Comparison of ENCODE assay signal across 23 cellular contexts in the genomic region with DNA sequence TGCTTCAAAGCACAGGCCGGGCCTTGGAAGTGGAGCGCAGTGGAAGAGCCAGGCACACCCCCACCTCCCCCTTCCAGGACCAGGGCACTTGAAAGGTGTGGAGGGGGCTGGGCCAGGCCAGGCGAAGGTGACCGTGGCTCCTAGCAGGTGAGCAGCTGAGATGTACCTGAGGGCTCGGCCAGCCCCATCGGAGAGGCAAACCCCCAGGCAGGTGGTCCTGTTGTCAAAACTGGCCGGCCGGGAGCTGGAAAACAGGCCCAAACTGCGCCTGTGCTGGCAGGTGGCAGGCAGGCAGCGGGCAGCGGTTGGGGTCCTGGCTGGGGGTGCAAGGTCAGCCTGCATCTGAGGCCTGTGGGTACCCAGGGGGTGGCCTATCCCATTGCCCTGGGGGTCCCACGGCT.
"Had no signal": no experiment of that assay in that cellular context is flagged by ENCODE, and none has a peak within 500 bp of the region (broad histone marks: within the 10 kb centered on the region; RNA-seq: fewer than 3 reads in every experiment).

No MANE protein-coding gene starts in this region.

- DNase-seq: dermis blood vessel endothelial cell; effector memory CD4-positive, alpha-beta T cell; foreskin keratinocyte; kidney glomerular epithelial cell; left colon; left ventricle myocardium inferior; lower lobe of right lung; natural killer cell; sigmoid colon; stimulated activated CD4-positive, alpha-beta T cell treated with anti-CD3 and anti-CD28 coated beads, Interleukin-2, amount 100 ng/mL, for 48 hours; stimulated activated naive B cell treated with anti-CD40 and anti-IgM and Interleukin-4, amounts not matched to agents 10 μg/mL and 1 μg/mL and 100 μg/mL, for 72 hours; transverse colon had no signal

- H3K4me3 ChIP-seq: coronary artery, esophagus muscularis mucosa, gastroesophageal sphincter, heart left ventricle, hepatocyte, left ventricle myocardium inferior, lower lobe of right lung, prostate gland, sigmoid colon, thoracic aorta, transverse colon, vagina had no signal

- H3K9me3 ChIP-seq: neutrophil, prostate gland, transverse colon, vagina had no signal

- H2AFZ ChIP-seq: hepatocyte, parathyroid adenoma had no signal

- H3K27me3 ChIP-seq: esophagus muscularis mucosa, foreskin keratinocyte, gastroesophageal sphincter, heart left ventricle, hepatocyte, neutrophil, sigmoid colon, transverse colon, vagina had no signal

- H3K9ac ChIP-seq: parathyroid adenoma had no signal

- H3K36me3 ChIP-seq: gastroesophageal sphincter, heart left ventricle, left ventricle myocardium inferior, lower lobe of right lung, neutrophil, prostate gland, sigmoid colon, thoracic aorta, transverse colon, vagina had no signal

- H3K4me2 ChIP-seq: hepatocyte had no signal

- ATAC-seq: foreskin keratinocyte; gastroesophageal sphincter; heart left ventricle; left colon; lower lobe of right lung; natural killer cell; right cardiac atrium; stimulated activated naive B cell treated with anti-CD40 and anti-IgM and Interleukin-4, amounts not matched to agents 10 μg/mL and 1 μg/mL and 100 μg/mL, for 72 hours had no signal

- H3K27ac ChIP-seq: coronary artery, esophagus muscularis mucosa, foreskin keratinocyte, gastroesophageal sphincter, heart left ventricle, hepatocyte, left ventricle myocardium inferior, lower lobe of right lung, neutrophil, parathyroid adenoma, prostate gland, sigmoid colon, thoracic aorta, transverse colon, vagina had no signal

- H3K4me1 ChIP-seq: esophagus muscularis mucosa, foreskin keratinocyte, gastroesophageal sphincter, heart left ventricle, left ventricle myocardium inferior, lower lobe of right lung, parathyroid adenoma, prostate gland, sigmoid colon, vagina had no signal
